In the genomic region with DNA sequence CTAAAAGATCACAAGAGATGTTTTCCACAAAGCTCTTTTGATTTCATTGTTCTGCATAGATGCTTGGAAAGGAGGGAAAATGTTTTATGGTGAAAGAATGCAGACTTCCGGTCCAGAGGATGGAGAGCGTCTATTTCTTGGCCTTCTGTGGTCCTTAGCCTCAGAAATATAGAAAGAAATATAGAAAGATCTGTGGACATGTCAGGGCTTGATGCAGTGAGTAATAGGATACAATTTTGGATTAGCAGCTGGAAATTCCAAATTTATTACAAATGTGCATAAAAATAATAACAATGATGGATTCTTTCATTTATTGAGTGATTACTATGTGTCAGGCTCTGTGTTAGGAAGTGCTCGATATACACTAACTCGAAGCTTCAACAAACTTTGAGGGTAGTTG, we compare ENCODE assay signal across 29 cellular contexts.
"Had no signal": no experiment of that assay in that cellular context is flagged by ENCODE, and none has a peak within 500 bp of the region (broad histone marks: within the 10 kb centered on the region; RNA-seq: fewer than 3 reads in every experiment).

No MANE protein-coding gene starts in this region.

- H3K4me3 Mint-ChIP-seq: activated CD4-positive, alpha-beta memory T cell treated with anti-CD3 and anti-CD28 coated beads for 36 hours; activated CD4-positive, alpha-beta T cell treated with anti-CD3 and anti-CD28 coated beads for 36 hours; activated CD4-positive, alpha-beta T cell treated with anti-CD3 and anti-CD28 coated beads, Interleukin-2, amount 10 ng/mL, durations not matched to agents 24 days and 14 days; activated CD8-positive, alpha-beta memory T cell treated with anti-CD3 and anti-CD28 coated beads, Interleukin-2, amount 10 ng/mL, durations not matched to agents 7 days and 5 days; activated CD8-positive, alpha-beta T cell treated with anti-CD3 and anti-CD28 coated beads, Interleukin-2, amount 10 ng/mL, durations not matched to agents 7 days and 5 days; activated naive CD4-positive, alpha-beta T cell treated with anti-CD3 and anti-CD28 coated beads, Interleukin-2, amount 10 ng/mL, durations not matched to agents 7 days and 5 days; activated naive CD8-positive, alpha-beta T cell treated with anti-CD3 and anti-CD28 coated beads, Interleukin-2, amount 10 ng/mL, durations not matched to agents 7 days and 5 days; activated T-helper 1 cell treated with anti-CD3 and anti-CD28 coated beads, Interleukin-12 subunit alpha, Interleukin-12 subunit beta, Interleukin-2, Interleukin-4 antibody, amounts not matched to agents 30 ng/mL and 10 ng/mL and 1 ng/mL, durations not matched to agents 14 hours and 24 hours and 36 hours; brain; effector memory CD8-positive, alpha-beta T cell had no signal

- H3K36me3 Mint-ChIP-seq: activated CD4-positive, alpha-beta memory T cell treated with anti-CD3 and anti-CD28 coated beads for 36 hours; activated CD8-positive, alpha-beta memory T cell treated with anti-CD3 and anti-CD28 coated beads, Interleukin-2, amount 10 ng/mL, durations not matched to agents 7 days and 5 days; activated naive CD4-positive, alpha-beta T cell treated with anti-CD3 and anti-CD28 coated beads, Interleukin-2, amount 10 ng/mL, durations not matched to agents 7 days and 5 days; activated naive CD4-positive, alpha-beta T cell treated with anti-CD3 and anti-CD28 coated beads, Interleukin-2, amount 50 U/mL, for 72 hours; activated naive CD8-positive, alpha-beta T cell treated with anti-CD3 and anti-CD28 coated beads, Interleukin-2, amount 10 ng/mL, durations not matched to agents 7 days and 5 days had no signal

- H3K9me3 ChIP-seq: ascending aorta, esophagus muscularis mucosa, gastroesophageal sphincter had no signal

- H3K4me1 Mint-ChIP-seq: activated CD4-positive, alpha-beta T cell treated with anti-CD3 and anti-CD28 coated beads for 36 hours had no signal

- H3K27me3 Mint-ChIP-seq: activated CD4-positive, alpha-beta memory T cell treated with anti-CD3 and anti-CD28 coated beads for 36 hours; activated CD4-positive, alpha-beta T cell treated with anti-CD3 and anti-CD28 coated beads, Interleukin-2, amount 10 ng/mL, durations not matched to agents 24 days and 14 days; activated CD8-positive, alpha-beta memory T cell treated with anti-CD3 and anti-CD28 coated beads, Interleukin-2, amount 10 ng/mL, durations not matched to agents 7 days and 5 days; activated naive CD4-positive, alpha-beta T cell treated with anti-CD3 and anti-CD28 coated beads, Interleukin-2, amount 10 ng/mL, durations not matched to agents 7 days and 5 days; activated naive CD8-positive, alpha-beta T cell treated with anti-CD3 and anti-CD28 coated beads, Interleukin-2, amount 10 ng/mL, durations not matched to agents 7 days and 5 days had no signal

- H3K27me3 ChIP-seq: ascending aorta, esophagus muscularis mucosa, gastroesophageal sphincter, heart right ventricle had no signal

- H3K4me1 ChIP-seq: ascending aorta, esophagus muscularis mucosa, gastroesophageal sphincter had no signal

- H3K27ac ChIP-seq: ascending aorta, esophagus muscularis mucosa, gastroesophageal sphincter, heart right ventricle had no signal

- H3K9me3 Mint-ChIP-seq: activated CD4-positive, alpha-beta memory T cell treated with anti-CD3 and anti-CD28 coated beads for 36 hours; activated naive CD4-positive, alpha-beta T cell treated with anti-CD3 and anti-CD28 coated beads, Interleukin-2, amount 10 ng/mL, durations not matched to agents 7 days and 5 days; activated naive CD4-positive, alpha-beta T cell treated with anti-CD3 and anti-CD28 coated beads, Interleukin-2, amount 50 U/mL, for 72 hours; activated naive CD8-positive, alpha-beta T cell treated with anti-CD3 and anti-CD28 coated beads, Interleukin-2, amount 10 ng/mL, durations not matched to agents 7 days and 5 days; activated T-helper 1 cell treated with anti-CD3 and anti-CD28 coated beads, Interleukin-12 subunit alpha, Interleukin-12 subunit beta, Interleukin-2, Interleukin-4 antibody, amounts not matched to agents 30 ng/mL and 10 ng/mL and 1 ng/mL, durations not matched to agents 14 hours and 24 hours and 36 hours; activated T-helper 2 cell treated with anti-CD3 and anti-CD28 coated beads, Interferon-gamma antibody, Interleukin-2, Interleukin-4, amounts not matched to agents 10 μg/mL and 5 μg/mL and 100 μg/mL, durations not matched to agents 14 hours and 24 hours and 36 hours; effector memory CD8-positive, alpha-beta T cell had no signal

- DNase-seq: activated CD4-positive, alpha-beta memory T cell treated with anti-CD3 and anti-CD28 coated beads for 36 hours; activated CD4-positive, alpha-beta T cell treated with anti-CD3 and anti-CD28 coated beads for 36 hours; activated CD4-positive, alpha-beta T cell treated with anti-CD3 and anti-CD28 coated beads, Interleukin-2, amount 10 ng/mL, durations not matched to agents 24 days and 14 days; activated CD4-positive, CD25-positive, alpha-beta regulatory T cell; activated CD4-positive, CD25-positive, alpha-beta regulatory T cell treated with anti-CD3 and anti-CD28 coated beads, Interleukin-2, amount 50 U/mL, for 72 hours; activated CD8-positive, alpha-beta memory T cell treated with anti-CD3 and anti-CD28 coated beads, Interleukin-2, amount 10 ng/mL, durations not matched to agents 7 days and 5 days; activated CD8-positive, alpha-beta memory T cell treated with anti-CD3 and anti-CD28 coated beads, Interleukin-2, amount 50 U/mL, for 4 hours; activated CD8-positive, alpha-beta T cell treated with anti-CD3 and anti-CD28 coated beads, Interleukin-2, amount 10 ng/mL, durations not matched to agents 7 days and 5 days; activated effector memory CD4-positive, alpha-beta T cell treated with anti-CD3 and anti-CD28 coated beads, Interleukin-2, amount 50 U/mL, for 16 hours; activated naive CD4-positive, alpha-beta T cell treated with anti-CD3 and anti-CD28 coated beads, Interleukin-2, amount 10 ng/mL, durations not matched to agents 7 days and 5 days; activated naive CD8-positive, alpha-beta T cell treated with anti-CD3 and anti-CD28 coated beads, Interleukin-2, amount 10 ng/mL, durations not matched to agents 7 days and 5 days; activated T-cell treated with anti-CD3 and anti-CD28 coated beads, Interleukin-2, amount 50 U/mL, for 1 hour; activated T-cell treated with anti-CD3 and anti-CD28 coated beads, Interleukin-2, amount 50 U/mL, for 48 hours; caudate nucleus; cortex of kidney; dermis blood vessel endothelial cell; effector CD4-positive, alpha-beta T cell; effector memory CD8-positive, alpha-beta T cell; erythroblast; foreskin melanocyte; heart right ventricle; T-helper 2 cell had no signal

- ATAC-seq: activated CD4-positive, alpha-beta T cell treated with anti-CD3 and anti-CD28 coated beads for 36 hours; activated CD8-positive, alpha-beta T cell treated with anti-CD3 and anti-CD28 coated beads, Interleukin-2, amount 10 ng/mL, durations not matched to agents 7 days and 5 days; effector memory CD8-positive, alpha-beta T cell; gastroesophageal sphincter; heart right ventricle had no signal

- H3K4me3 ChIP-seq: ascending aorta, esophagus muscularis mucosa, gastroesophageal sphincter, heart right ventricle had no signal

- H3K36me3 ChIP-seq: ascending aorta, esophagus muscularis mucosa, gastroesophageal sphincter, heart right ventricle had no signal

- H3K27ac Mint-ChIP-seq: activated CD4-positive, alpha-beta memory T cell treated with anti-CD3 and anti-CD28 coated beads for 36 hours; activated CD4-positive, alpha-beta T cell treated with anti-CD3 and anti-CD28 coated beads for 36 hours; activated CD4-positive, alpha-beta T cell treated with anti-CD3 and anti-CD28 coated beads, Interleukin-2, amount 10 ng/mL, durations not matched to agents 24 days and 14 days; activated CD8-positive, alpha-beta memory T cell treated with anti-CD3 and anti-CD28 coated beads, Interleukin-2, amount 10 ng/mL, durations not matched to agents 7 days and 5 days; activated CD8-positive, alpha-beta T cell treated with anti-CD3 and anti-CD28 coated beads, Interleukin-2, amount 10 ng/mL, durations not matched to agents 7 days and 5 days; activated naive CD4-positive, alpha-beta T cell treated with anti-CD3 and anti-CD28 coated beads, Interleukin-2, amount 10 ng/mL, durations not matched to agents 7 days and 5 days; activated naive CD4-positive, alpha-beta T cell treated with anti-CD3 and anti-CD28 coated beads, Interleukin-2, amount 50 U/mL, for 72 hours; activated naive CD8-positive, alpha-beta T cell treated with anti-CD3 and anti-CD28 coated beads, Interleukin-2, amount 10 ng/mL, durations not matched to agents 7 days and 5 days; activated T-helper 1 cell treated with anti-CD3 and anti-CD28 coated beads, Interleukin-12 subunit alpha, Interleukin-12 subunit beta, Interleukin-2, Interleukin-4 antibody, amounts not matched to agents 30 ng/mL and 10 ng/mL and 1 ng/mL, durations not matched to agents 14 hours and 24 hours and 36 hours; activated T-helper 2 cell treated with anti-CD3 and anti-CD28 coated beads, Interferon-gamma antibody, Interleukin-2, Interleukin-4, amounts not matched to agents 10 μg/mL and 5 μg/mL and 100 μg/mL, durations not matched to agents 14 hours and 24 hours and 36 hours; effector memory CD8-positive, alpha-beta T cell had no signal
